Comparison of ENCODE assay signal across 1 cellular context in the genomic region with DNA sequence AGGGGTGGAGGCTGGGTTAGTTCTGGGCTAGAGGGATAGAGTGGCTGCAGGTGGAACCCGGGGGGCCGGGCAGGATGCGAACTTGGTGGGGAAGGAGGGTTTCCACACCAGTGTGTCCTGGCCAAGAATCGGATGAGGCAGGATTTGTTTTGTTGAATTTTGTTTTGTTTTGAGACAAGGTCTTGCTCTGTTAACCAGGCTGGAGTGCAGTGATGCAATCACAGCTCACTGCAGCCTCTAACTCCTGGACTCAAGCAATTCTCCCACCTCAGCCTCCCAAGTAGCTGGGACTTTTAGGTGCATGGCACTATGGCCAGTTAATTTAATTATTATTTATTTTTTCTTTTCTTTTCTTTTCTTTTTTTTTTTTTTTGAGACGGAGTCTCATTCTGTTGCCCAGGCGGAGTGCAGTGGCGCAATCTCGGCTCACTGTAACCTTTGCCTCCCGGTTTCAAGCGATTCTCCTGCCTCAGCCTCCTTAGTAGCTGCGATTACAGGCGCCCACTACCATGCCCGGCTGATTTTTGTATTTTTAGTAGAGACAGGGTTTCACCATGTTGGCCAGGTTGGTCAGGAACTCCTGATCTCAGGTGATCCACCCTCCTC.
TF ChIP-seq lines count a peak whose summit lies in the region.

No MANE protein-coding gene starts in this region.

TF ChIP-seq in K562, 482 proteins besides CTCF, POLR2A, EP300 and RAD21:
- TF ChIP-seq, protein P1, sequence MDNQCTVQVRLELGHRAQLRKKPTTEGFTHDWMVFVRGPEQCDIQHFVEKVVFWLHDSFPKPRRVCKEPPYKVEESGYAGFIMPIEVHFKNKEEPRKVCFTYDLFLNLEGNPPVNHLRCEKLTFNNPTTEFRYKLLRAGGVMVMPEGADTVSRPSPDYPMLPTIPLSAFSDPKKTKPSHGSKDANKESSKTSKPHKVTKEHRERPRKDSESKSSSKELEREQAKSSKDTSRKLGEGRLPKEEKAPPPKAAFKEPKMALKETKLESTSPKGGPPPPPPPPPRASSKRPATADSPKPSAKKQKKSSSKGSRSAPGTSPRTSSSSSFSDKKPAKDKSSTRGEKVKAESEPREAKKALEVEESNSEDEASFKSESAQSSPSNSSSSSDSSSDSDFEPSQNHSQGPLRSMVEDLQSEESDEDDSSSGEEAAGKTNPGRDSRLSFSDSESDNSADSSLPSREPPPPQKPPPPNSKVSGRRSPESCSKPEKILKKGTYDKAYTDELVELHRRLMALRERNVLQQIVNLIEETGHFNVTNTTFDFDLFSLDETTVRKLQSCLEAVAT (IDR thresholded peaks at IDR 0.05): peak in 1 of 2 experiments; percentile 61; a peak in 1 of 4 replicates
- TF ChIP-seq TEAD1 (CRISPR knock-in tag; IDR thresholded peaks at IDR 0.05) (no peak), LARP7 (IDR thresholded peaks at IDR 0.05) (0 out of 2 replicates have a peak, but pooled peaks have one; percentile 17), ZNF175 (CRISPR knock-in tag; IDR thresholded peaks at IDR 0.05; ENCODE audit: low read depth) (0 out of 2 replicates have a peak, but pooled peaks have one; percentile 31), CEBPB (tag; IDR thresholded peaks at IDR 0.05) (peak; percentile 85), CEBPG (CRISPR knock-in tag; IDR thresholded peaks at IDR 0.05) (peak; percentile 59; the same call in 1 of the 2 replicates), CEBPG (tag; conservative IDR thresholded peaks at IDR 0.05 in 1 of 2, IDR thresholded peaks at IDR 0.05 in 1 of 2) (peak; percentile 71 to 76)
- TF ChIP-seq, protein P2, sequence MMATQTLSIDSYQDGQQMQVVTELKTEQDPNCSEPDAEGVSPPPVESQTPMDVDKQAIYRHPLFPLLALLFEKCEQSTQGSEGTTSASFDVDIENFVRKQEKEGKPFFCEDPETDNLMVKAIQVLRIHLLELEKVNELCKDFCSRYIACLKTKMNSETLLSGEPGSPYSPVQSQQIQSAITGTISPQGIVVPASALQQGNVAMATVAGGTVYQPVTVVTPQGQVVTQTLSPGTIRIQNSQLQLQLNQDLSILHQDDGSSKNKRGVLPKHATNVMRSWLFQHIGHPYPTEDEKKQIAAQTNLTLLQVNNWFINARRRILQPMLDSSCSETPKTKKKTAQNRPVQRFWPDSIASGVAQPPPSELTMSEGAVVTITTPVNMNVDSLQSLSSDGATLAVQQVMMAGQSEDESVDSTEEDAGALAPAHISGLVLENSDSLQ (IDR thresholded peaks at IDR 0.05): no peak
- TF ChIP-seq, protein P3, sequence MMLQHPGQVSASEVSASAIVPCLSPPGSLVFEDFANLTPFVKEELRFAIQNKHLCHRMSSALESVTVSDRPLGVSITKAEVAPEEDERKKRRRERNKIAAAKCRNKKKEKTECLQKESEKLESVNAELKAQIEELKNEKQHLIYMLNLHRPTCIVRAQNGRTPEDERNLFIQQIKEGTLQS (IDR thresholded peaks at IDR 0.05): peak; percentile 85
- TF ChIP-seq, protein P3 (CRISPR knock-in tag; conservative IDR thresholded peaks at IDR 0.05): no peak
- TF ChIP-seq, protein P4, sequence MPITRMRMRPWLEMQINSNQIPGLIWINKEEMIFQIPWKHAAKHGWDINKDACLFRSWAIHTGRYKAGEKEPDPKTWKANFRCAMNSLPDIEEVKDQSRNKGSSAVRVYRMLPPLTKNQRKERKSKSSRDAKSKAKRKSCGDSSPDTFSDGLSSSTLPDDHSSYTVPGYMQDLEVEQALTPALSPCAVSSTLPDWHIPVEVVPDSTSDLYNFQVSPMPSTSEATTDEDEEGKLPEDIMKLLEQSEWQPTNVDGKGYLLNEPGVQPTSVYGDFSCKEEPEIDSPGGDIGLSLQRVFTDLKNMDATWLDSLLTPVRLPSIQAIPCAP (CRISPR knock-in tag; IDR thresholded peaks at IDR 0.05; ENCODE audit: borderline replicate concordance): no peak
